32 cellular contexts compared by ENCODE assay signal in genomic region chr11:46877580-46877979, GRCh38.
"Had no signal": no experiment of that assay in that cellular context is flagged by ENCODE, and none has a peak within 500 bp of the region (broad histone marks: within the 10 kb centered on the region; RNA-seq: fewer than 3 reads in every experiment).

No MANE protein-coding gene starts in this region.

- FAIRE-seq: astrocyte had no signal

- DNase-seq: activated effector memory CD4-positive, alpha-beta T cell treated with anti-CD3 and anti-CD28 coated beads, Interleukin-2, amount 50 U/mL, for 16 hours; activated effector memory CD4-positive, alpha-beta T cell treated with Interleukin-2 at 50 U/mL for 16 hours; activated gamma-delta T cell; activated gamma-delta T cell treated with Interleukin-2 at 50 U/mL for 16 hours; activated naive CD4-positive, alpha-beta T cell; activated naive CD4-positive, alpha-beta T cell treated with anti-CD3 and anti-CD28 coated beads for 36 hours; activated naive CD4-positive, alpha-beta T cell treated with anti-CD3 and anti-CD28 coated beads, Interleukin-2, amount 10 ng/mL, durations not matched to agents 7 days and 5 days; activated naive CD4-positive, alpha-beta T cell treated with anti-CD3 and anti-CD28 coated beads, Interleukin-2, amount 50 U/mL, for 16 hours; activated naive CD4-positive, alpha-beta T cell treated with Interleukin-2 at 50 U/mL for 16 hours; activated naive CD8-positive, alpha-beta T cell treated with anti-CD3 and anti-CD28 coated beads for 36 hours; activated naive CD8-positive, alpha-beta T cell treated with anti-CD3 and anti-CD28 coated beads, Interleukin-2, amount 10 ng/mL, durations not matched to agents 7 days and 5 days; activated naive CD8-positive, alpha-beta T cell treated with anti-CD3 and anti-CD28 coated beads, Interleukin-2, amount 50 U/mL, for 24 hours; activated T-cell treated with anti-CD3 and anti-CD28 coated beads, Interleukin-2, amount 50 U/mL, for 24 hours; activated T-cell treated with anti-CD3 and anti-CD28 coated beads, Interleukin-2, amount 50 U/mL, for 4 hours; activated T-cell treated with anti-CD3 and anti-CD28 coated beads, Interleukin-2, amount 50 U/mL, for 48 hours; activated T-cell treated with anti-CD3 and anti-CD28 coated beads, Interleukin-2, amount 50 U/mL, for 72 hours; adrenal gland; amniotic stem cell; amygdala; anterior cingulate cortex; aorta; body of pancreas; brain microvascular endothelial cell; caudate nucleus; central memory CD4-positive, alpha-beta T cell; cerebellar nuclear complex had no signal

- H3K4me3 ChIP-seq: adrenal gland, ascending aorta, body of pancreas, breast epithelium, cardiac muscle cell had no signal

- H3K27me3 ChIP-seq: adrenal gland, ascending aorta, body of pancreas, brain microvascular endothelial cell, breast epithelium, cardiac muscle cell had no signal

- H3K4me1 ChIP-seq: adrenal gland, ascending aorta, body of pancreas, breast epithelium had no signal

- H3K36me3 ChIP-seq: ascending aorta, brain microvascular endothelial cell, breast epithelium had no signal

- H3K27ac ChIP-seq: adrenal gland, ascending aorta, body of pancreas, brain microvascular endothelial cell, breast epithelium, cardiac muscle cell had no signal

- ATAC-seq: activated naive CD4-positive, alpha-beta T cell treated with anti-CD3 and anti-CD28 coated beads, Interleukin-2, amount 50 U/mL, for 72 hours; activated naive CD8-positive, alpha-beta T cell treated with anti-CD3 and anti-CD28 coated beads, Interleukin-2, amount 50 U/mL, for 24 hours; activated T-cell treated with anti-CD3 and anti-CD28 coated beads, Interleukin-2, amount 50 U/mL, for 4 hours; activated T-cell treated with anti-CD3 and anti-CD28 coated beads, Interleukin-2, amount 50 U/mL, for 72 hours; activated T-helper 17 cell treated with anti-CD3 and anti-CD28 coated beads, Interleukin-2, amount 50 U/mL, for 72 hours; body of pancreas had no signal

- H3K9me3 ChIP-seq: adrenal gland, ascending aorta, body of pancreas, breast epithelium had no signal
